9 cellular contexts compared by ENCODE assay signal in genomic region chr2:207505180-207505579, GRCh38. TPM values are rescaled to one million over a fixed set of nuclear protein-coding genes. Genes with fewer than 3 reads are reported as not detected.
DNase-seq lines count a peak whose midpoint lies in the region; ATAC-seq, FAIRE-seq and TF ChIP-seq lines count a peak whose summit lies in the region.
"Had no signal": no experiment of that assay in that cellular context is flagged by ENCODE, and none has a peak within 500 bp of the region (broad histone marks: within the 10 kb centered on the region; RNA-seq: fewer than 3 reads in every experiment).

No MANE protein-coding gene starts in this region.

- H3K27ac ChIP-seq in spleen, result peak overlapping the region in 5 of 8 donors; percentile 3 to 43 (median 22)
- H3K27ac ChIP-seq: WERI-Rb-1 had no signal

- H3K27ac Mint-ChIP-seq in T-helper 2 cell treated with Interferon-gamma antibody and Interleukin-4, amounts not matched to agents 5 μg/mL and 100 μg/mL, for 36 hours, result peak overlapping the region; percentile 5
- H3K27ac Mint-ChIP-seq in Caco-2 (ENCODE audit: unreplicated experiment), result no peak overlapping the region

- TF ChIP-seq POLR2A in spleen (IDR thresholded peaks at IDR 0.05) (no peak), GM12892 (IDR thresholded peaks at IDR 0.05; ENCODE audit: low read depth, low read length) (no peak)

- H3K36me3 ChIP-seq in spleen, result no peaks in the 10 kb centered on the region
- H3K36me3 ChIP-seq in Caco-2 (ENCODE audit: control insufficient read depth, insufficient read depth, low read length), result no peaks in the 10 kb centered on the region
- H3K36me3 ChIP-seq: WERI-Rb-1 had no signal

- no peak overlapping the region for H3K4me3 ChIP-seq in spleen
- H3K4me3 ChIP-seq in Caco-2 (ENCODE audit: low read depth, low read length), result no peak overlapping the region

- H3K9me3 ChIP-seq in spleen, result peaks cover 0 to 4% (median 0%) of the 10 kb centered on the region in 8 donors
- 0 out of 2 replicates have a peak, but pooled peaks cover 3% of the 10 kb centered on the region for H3K9me3 ChIP-seq in Caco-2

- no TSS peak for BruUV-seq in Caco-2 (replicated peaks; lab: Mats Ljungman, UMichigan)

- DNase-seq in T-helper 2 cell treated with Interferon-gamma antibody and Interleukin-4, amounts not matched to agents 5 μg/mL and 100 μg/mL, for 36 hours (ENCODE audit: low spot score), result no peak
- DNase-seq in T-helper 2 cell (no peak), RPMI7951 (ENCODE audit: low read depth) (peak; percentile 24), spleen (no peak), GM12892 (ENCODE audit: insufficient read length) (no peak), AML-193 (lab: John Stamatoyannopoulos, UW) (no peak), Caco-2 (no peak)

- H3K4me3 Mint-ChIP-seq in T-helper 2 cell treated with Interferon-gamma antibody and Interleukin-4, amounts not matched to agents 5 μg/mL and 100 μg/mL, for 36 hours, result peak overlapping the region; percentile 60
- H3K4me3 Mint-ChIP-seq in Caco-2 (ENCODE audit: unreplicated experiment), result no peak overlapping the region

- TF ChIP-seq CTCF in spleen (IDR thresholded peaks at IDR 0.05 in 8 of 11, conservative IDR thresholded peaks at IDR 0.05 in 3 of 11) (no peak), Caco-2 (IDR thresholded peaks at IDR 0.05; ENCODE audit: insufficient read depth in 1 of 2, low read depth in 1 of 2, low read length in 1 of 2, severe bottlenecking in 1 of 2, unreplicated experiment in 1 of 2) (no peak)

- H3K27me3 ChIP-seq in spleen (replicated peaks in 1 of 7) (no peaks in the 10 kb centered on the region), Caco-2 (replicated peaks; ENCODE audit: control insufficient read depth, insufficient read depth, low read length) (no peaks in the 10 kb centered on the region)

- peaks cover 52% of the 10 kb centered on the region for H3K4me1 Mint-ChIP-seq in T-helper 2 cell treated with Interferon-gamma antibody and Interleukin-4, amounts not matched to agents 5 μg/mL and 100 μg/mL, for 36 hours (ENCODE audit: low read depth)
- H3K4me1 Mint-ChIP-seq in Caco-2 (ENCODE audit: low read depth, unreplicated experiment), result peaks cover 6% of the 10 kb centered on the region

- no peaks in the 10 kb centered on the region for H3K9me3 Mint-ChIP-seq in T-helper 2 cell treated with Interferon-gamma antibody and Interleukin-4, amounts not matched to agents 5 μg/mL and 100 μg/mL, for 36 hours
- no peaks in the 10 kb centered on the region for H3K9me3 Mint-ChIP-seq in Caco-2 (ENCODE audit: unreplicated experiment)

- POLR2A ChIA-PET in Caco-2 (lab: Charles Lee), result interaction anchor here (0.6 kb wide), 1 partner anchor 1522 kb away, joined by 9 read pairs; no protein-coding TSS in a partner anchor

- intact Hi-C loops in spleen (cut with DNase I; ENCODE audit: low total_unique reads) (no loop called here), Caco-2 (cut with micrococcal nuclease; ENCODE audit: unreplicated experiment) (no loop called here)

- peak; percentile 44 for ATAC-seq in esophagus mucosa

- 42 to 53% (median 52%) methylated on average over 3 of the region's 3 CpGs for WGBS in spleen, 5 donors

- H3K27me3 Mint-ChIP-seq in T-helper 2 cell treated with Interferon-gamma antibody and Interleukin-4, amounts not matched to agents 5 μg/mL and 100 μg/mL, for 36 hours (ENCODE audit: low read depth), result no peaks in the 10 kb centered on the region
- no peaks in the 10 kb centered on the region for H3K27me3 Mint-ChIP-seq in Caco-2 (ENCODE audit: insufficient read depth, unreplicated experiment)

- CTCF ChIA-PET in Caco-2 (lab: Charles Lee), result no interaction called here

- H3K4me1 ChIP-seq in spleen (peaks cover 14 to 67% (median 46%) of the 10 kb centered on the region in 6 donors), Caco-2 (peaks cover 5% of the 10 kb centered on the region; the same call in 1 of the 2 replicates)

- no peak for FAIRE-seq in GM12892 (lab: Jason Lieb, UNC)

- H3K36me3 Mint-ChIP-seq in T-helper 2 cell treated with Interferon-gamma antibody and Interleukin-4, amounts not matched to agents 5 μg/mL and 100 μg/mL, for 36 hours (ENCODE audit: low read depth), result peaks cover 3% of the 10 kb centered on the region
- H3K36me3 Mint-ChIP-seq in Caco-2 (ENCODE audit: insufficient read depth, unreplicated experiment), result no peaks in the 10 kb centered on the region

RNA-seq across cellular contexts. Expression of gene CREB1, which starts 24.6 kb away (rescaled TPM):
- 28.0 and 39.8 TPM in 2 replicates for total RNA-seq in RPMI7951 (2014; rRNA removed; shearing (Covaris generic))
- total RNA-seq in esophagus mucosa (35.5 TPM), spleen (10 to 100 TPM; 70.2 to 94.7 (median 83.9) TPM), Caco-2 (2022) (49.7 and 59.0 TPM in 2 replicates)
- polyA plus RNA-seq in spleen, result 1 to 10 TPM; 8.4 to 9.8 (median 8.6) TPM
- polyA plus RNA-seq in GM12892 (2012; ENCODE audit: missing spikeins), result 48.2 TPM
